In the genomic region with DNA sequence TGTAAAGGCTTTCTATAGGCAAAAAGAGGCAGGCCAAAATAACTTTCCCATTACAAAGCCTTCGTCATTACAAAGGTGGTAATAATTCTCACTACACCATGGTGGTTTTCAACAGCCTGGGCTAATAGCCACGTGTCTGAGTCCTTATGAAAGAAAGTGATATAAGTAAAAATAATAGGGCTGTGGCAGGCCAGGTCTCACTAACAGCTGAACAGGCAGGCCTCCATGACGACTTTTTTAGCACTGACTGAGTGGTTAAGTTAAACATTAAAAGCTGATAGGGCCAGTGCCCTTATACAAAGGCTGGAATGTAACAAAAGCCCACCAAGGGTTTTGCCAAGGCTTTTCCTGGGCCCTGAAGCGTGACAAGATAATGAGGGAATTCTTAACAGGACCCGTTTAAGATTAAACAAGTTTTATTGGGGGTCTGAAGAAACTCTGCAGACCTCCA, we compare ENCODE assay signal across 1 cellular context.
TF ChIP-seq lines count a peak whose summit lies in the region.

No MANE protein-coding gene starts in this region.

TF ChIP-seq in HepG2, 621 proteins besides CTCF, POLR2A, EP300 and RAD21 (continued from another document):
- TF ChIP-seq, protein P1, sequence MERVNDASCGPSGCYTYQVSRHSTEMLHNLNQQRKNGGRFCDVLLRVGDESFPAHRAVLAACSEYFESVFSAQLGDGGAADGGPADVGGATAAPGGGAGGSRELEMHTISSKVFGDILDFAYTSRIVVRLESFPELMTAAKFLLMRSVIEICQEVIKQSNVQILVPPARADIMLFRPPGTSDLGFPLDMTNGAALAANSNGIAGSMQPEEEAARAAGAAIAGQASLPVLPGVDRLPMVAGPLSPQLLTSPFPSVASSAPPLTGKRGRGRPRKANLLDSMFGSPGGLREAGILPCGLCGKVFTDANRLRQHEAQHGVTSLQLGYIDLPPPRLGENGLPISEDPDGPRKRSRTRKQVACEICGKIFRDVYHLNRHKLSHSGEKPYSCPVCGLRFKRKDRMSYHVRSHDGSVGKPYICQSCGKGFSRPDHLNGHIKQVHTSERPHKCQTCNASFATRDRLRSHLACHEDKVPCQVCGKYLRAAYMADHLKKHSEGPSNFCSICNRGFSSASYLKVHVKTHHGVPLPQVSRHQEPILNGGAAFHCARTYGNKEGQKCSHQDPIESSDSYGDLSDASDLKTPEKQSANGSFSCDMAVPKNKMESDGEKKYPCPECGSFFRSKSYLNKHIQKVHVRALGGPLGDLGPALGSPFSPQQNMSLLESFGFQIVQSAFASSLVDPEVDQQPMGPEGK (CRISPR knock-in tag; IDR thresholded peaks at IDR 0.05), result no peak
- TF ChIP-seq, protein P2, sequence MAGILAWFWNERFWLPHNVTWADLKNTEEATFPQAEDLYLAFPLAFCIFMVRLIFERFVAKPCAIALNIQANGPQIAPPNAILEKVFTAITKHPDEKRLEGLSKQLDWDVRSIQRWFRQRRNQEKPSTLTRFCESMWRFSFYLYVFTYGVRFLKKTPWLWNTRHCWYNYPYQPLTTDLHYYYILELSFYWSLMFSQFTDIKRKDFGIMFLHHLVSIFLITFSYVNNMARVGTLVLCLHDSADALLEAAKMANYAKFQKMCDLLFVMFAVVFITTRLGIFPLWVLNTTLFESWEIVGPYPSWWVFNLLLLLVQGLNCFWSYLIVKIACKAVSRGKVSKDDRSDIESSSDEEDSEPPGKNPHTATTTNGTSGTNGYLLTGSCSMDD (CRISPR knock-in tag; IDR thresholded peaks at IDR 0.05), result no peak
- TF ChIP-seq, protein P3, sequence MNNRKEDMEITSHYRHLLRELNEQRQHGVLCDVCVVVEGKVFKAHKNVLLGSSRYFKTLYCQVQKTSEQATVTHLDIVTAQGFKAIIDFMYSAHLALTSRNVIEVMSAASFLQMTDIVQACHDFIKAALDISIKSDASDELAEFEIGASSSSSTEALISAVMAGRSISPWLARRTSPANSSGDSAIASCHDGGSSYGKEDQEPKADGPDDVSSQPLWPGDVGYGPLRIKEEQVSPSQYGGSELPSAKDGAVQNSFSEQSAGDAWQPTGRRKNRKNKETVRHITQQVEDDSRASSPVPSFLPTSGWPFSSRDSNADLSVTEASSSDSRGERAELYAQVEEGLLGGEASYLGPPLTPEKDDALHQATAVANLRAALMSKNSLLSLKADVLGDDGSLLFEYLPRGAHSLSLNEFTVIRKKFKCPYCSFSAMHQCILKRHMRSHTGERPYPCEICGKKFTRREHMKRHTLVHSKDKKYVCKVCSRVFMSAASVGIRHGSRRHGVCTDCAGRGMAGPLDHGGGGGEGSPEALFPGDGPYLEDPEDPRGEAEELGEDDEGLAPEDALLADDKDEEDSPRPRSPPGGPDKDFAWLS (CRISPR knock-in tag; IDR thresholded peaks at IDR 0.05; ENCODE audit: borderline replicate concordance), result no peak
- no peak for TF ChIP-seq ZNF350 (CRISPR knock-in tag; IDR thresholded peaks at IDR 0.05; ENCODE audit: borderline replicate concordance, low read depth)
- no peak for TF ChIP-seq ELF4 (CRISPR knock-in tag; IDR thresholded peaks at IDR 0.05; ENCODE audit: borderline replicate concordance)
- TF ChIP-seq ZNF674 (CRISPR knock-in tag; IDR thresholded peaks at IDR 0.05; ENCODE audit: low read depth), result no peak
- TF ChIP-seq MXI1 (IDR thresholded peaks at IDR 0.05; ENCODE audit: borderline replicate concordance, low read depth, low read length), result no peak
- no peak for TF ChIP-seq DNMT3B (CRISPR knock-in tag; conservative IDR thresholded peaks at IDR 0.05)
- no peak for TF ChIP-seq ARNT2 (CRISPR knock-in tag; IDR thresholded peaks at IDR 0.05; ENCODE audit: low read depth)
- no peak for TF ChIP-seq ZNF460 (CRISPR knock-in tag; IDR thresholded peaks at IDR 0.05; ENCODE audit: borderline replicate concordance)
